ENCODE assay signal across 11 cellular contexts in genomic region chrX:150062292-150063137, GRCh38.
DNase-seq lines count a peak whose midpoint lies in the region; ATAC-seq, FAIRE-seq and TF ChIP-seq lines count a peak whose summit lies in the region.
"Had no signal": no experiment of that assay in that cellular context is flagged by ENCODE, and none has a peak within 500 bp of the region (broad histone marks: within the 10 kb centered on the region; RNA-seq: fewer than 3 reads in every experiment).

No MANE protein-coding gene starts in this region.

- TF ChIP-seq POLR2A in stomach (IDR thresholded peaks at IDR 0.05) = no peak
- no peak for TF ChIP-seq POLR2A in GM12892 (IDR thresholded peaks at IDR 0.05; ENCODE audit: low read depth, low read length)

- H3K9me3 ChIP-seq in AG04450 (ENCODE audit: control insufficient read depth, insufficient read depth, low read length) = no peaks in the 10 kb centered on the region
- H3K9me3 ChIP-seq in SJCRH30 (replicated peaks) = no peaks in the 10 kb centered on the region
- no peaks in the 10 kb centered on the region for H3K9me3 ChIP-seq in stomach
- H3K9me3 ChIP-seq: right lobe of liver had no signal

- H3K27ac ChIP-seq in AG04450 (ENCODE audit: low read depth, low read length) (peak overlapping the region; percentile 39), SJCRH30 (peak overlapping the region; percentile 97), stomach (no peak overlapping the region)
- H3K27ac ChIP-seq: right lobe of liver had no signal

- intact Hi-C loops in Right ventricle myocardium superior (cut with DNase I) = no loop called here
- intact Hi-C loops in stomach (cut with DNase I; ENCODE audit: low total_unique reads) = no loop called here

- peaks cover 24% of the 10 kb centered on the region for H3K4me1 ChIP-seq in SJCRH30
- H3K4me1 ChIP-seq in stomach = peaks cover 0 to 7% (median 0%) of the 10 kb centered on the region in 4 donors
- H3K4me1 ChIP-seq: right lobe of liver had no signal

- FAIRE-seq in GM12892 (lab: Jason Lieb, UNC) = no peak

- TF ChIP-seq CTCF in AG04450 (IDR thresholded peaks at IDR 0.05; ENCODE audit: low read depth, low read length) (no peak), stomach (IDR thresholded peaks at IDR 0.05) (no peak)

- H3K4me3 ChIP-seq in AG04450 (ENCODE audit: low read depth, low read length) (no peak overlapping the region), SJCRH30 (peak overlapping the region; percentile 38), stomach (no peak overlapping the region)
- H3K4me3 ChIP-seq: coronary artery, right lobe of liver had no signal

- H3K27me3 ChIP-seq in AG04450 (ENCODE audit: control insufficient read depth, insufficient read depth, low read length) = no peaks in the 10 kb centered on the region
- no peaks in the 10 kb centered on the region for H3K27me3 ChIP-seq in SJCRH30
- H3K27me3 ChIP-seq in stomach = no peaks in the 10 kb centered on the region
- H3K27me3 ChIP-seq: right lobe of liver had no signal

- DNase-seq in AG04450 (ENCODE audit: low read depth, low spot score) = no peak
- peak; percentile 10 for DNase-seq in HK-2 (ENCODE audit: unreplicated experiment)
- DNase-seq in SJCRH30 = peak; percentile 71 to 79
- peak; percentile 53 for DNase-seq in Right ventricle myocardium superior
- no peak for DNase-seq in stomach
- no peak for DNase-seq in NK-92 (lab: John Stamatoyannopoulos, UW; ENCODE audit: unreplicated experiment)
- no peak for DNase-seq in GM12892 (ENCODE audit: insufficient read length)
- no peak for DNase-seq in NCI-H2171 treated with DMSO at 0.1 percent for 48 hours (lab: John Stamatoyannopoulos, UW)
- DNase-seq: activated CD4-positive, alpha-beta memory T cell treated with anti-CD3 and anti-CD28 coated beads, Interleukin-2, amount 10 ng/mL, durations not matched to agents 7 days and 5 days; right lobe of liver had no signal

- POLR2A ChIA-PET in AG04450 (lab: Yijun Ruan, JAX) = interaction anchor here (0.8 to 1.1 kb wide), 4 partner anchors 12 to 301 kb away, joined by 3 to 7 read pairs (median 4); partner anchors contain the start of gene MAMLD1

- ATAC-seq in Right ventricle myocardium superior (ENCODE audit: poor library complexity) = peak; percentile 95

- no peak for TF ChIP-seq EP300 in stomach (IDR thresholded peaks at IDR 0.05)

- no peaks in the 10 kb centered on the region for H3K36me3 ChIP-seq in SJCRH30
- H3K36me3 ChIP-seq in stomach = no peaks in the 10 kb centered on the region
- H3K36me3 ChIP-seq: right lobe of liver had no signal

- CTCF ChIA-PET in AG04450 (lab: Charles Lee) = no interaction called here

- 40 to 59% (median 51%) methylated on average over 8 of the region's 8 CpGs for WGBS in stomach, 5 donors

Comparison
In these comparisons a context has a peak if more than half of its experiments do, and no peak if none do; other contexts are left out.
1. DNase-seq: peak in HK-2 (single experiment), SJCRH30 (2 of 2) and Right ventricle myocardium superior (single experiment); none in AG04450 (single experiment), stomach (single experiment), NK-92 (single experiment), GM12892 (single experiment) and NCI-H2171 treated with DMSO at 0.1 percent for 48 hours (single experiment).
2. H3K27ac ChIP-seq: peak in AG04450 (single experiment) and SJCRH30 (single experiment); none in stomach (0 of 5).